In the genomic region with DNA sequence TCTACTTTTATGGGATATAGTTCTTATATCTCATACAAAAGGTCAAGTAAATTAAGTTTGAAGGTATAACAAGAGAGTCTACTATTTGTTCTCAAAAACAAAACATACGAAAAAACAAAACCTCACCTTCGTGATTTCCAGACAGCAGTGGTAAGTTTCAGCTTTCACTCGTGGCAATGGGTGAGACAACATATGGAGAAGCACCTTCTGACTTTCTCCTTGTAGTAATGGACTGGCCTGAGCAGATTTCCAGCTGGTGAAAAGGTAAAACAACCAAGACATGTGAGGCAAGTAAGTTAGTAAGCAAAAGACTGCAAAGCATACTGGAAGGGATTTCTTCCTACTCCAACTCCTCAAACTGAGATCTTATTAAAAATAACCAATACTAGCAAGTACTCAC, we compare ENCODE assay signal across 11 cellular contexts. TPM values are rescaled to one million over a fixed set of nuclear protein-coding genes. Genes with fewer than 3 reads are reported as not detected.
DNase-seq lines count a peak whose midpoint lies in the region; ATAC-seq and TF ChIP-seq lines count a peak whose summit lies in the region.
"Had no signal": no experiment of that assay in that cellular context is flagged by ENCODE, and none has a peak within 500 bp of the region (broad histone marks: within the 10 kb centered on the region; RNA-seq: fewer than 3 reads in every experiment).

No MANE protein-coding gene starts in this region.

- peaks cover 15% of the 10 kb centered on the region for H3K9me3 Mint-ChIP-seq in T-helper 2 cell treated with Interferon-gamma antibody and Interleukin-4, amounts not matched to agents 5 μg/mL and 100 μg/mL, for 36 hours

- H3K27me3 ChIP-seq in left ventricle myocardium inferior (ENCODE audit: low read depth), result no peaks in the 10 kb centered on the region

- no peak overlapping the region for H3K27ac ChIP-seq in left ventricle myocardium inferior (replicated peaks)

- CTCF ChIA-PET in GM10248 (lab: Yijun Ruan, JAX), result interaction anchor here (0.8 to 2.5 kb wide), 4 partner anchors 9 to 39 kb away, joined by 3 to 6 read pairs (median 3); no protein-coding TSS in a partner anchor

- ATAC-seq in GM21390 (IDR thresholded peaks at IDR 0.05; ENCODE audit: unreplicated experiment) (peak; percentile 79), HG03060 (IDR thresholded peaks at IDR 0.05; ENCODE audit: low read depth, unreplicated experiment) (peak; percentile 68)
- ATAC-seq: stimulated activated naive B cell treated with anti-CD40 and anti-IgM and Interleukin-4, amounts not matched to agents 10 μg/mL and 1 μg/mL and 100 μg/mL, for 72 hours had no signal

- TF ChIP-seq CTCF in GM10248 (IDR thresholded peaks at IDR 0.05; ENCODE audit: control extremely low read depth, extremely low read depth, low read depth, missing control alignments) (no peak), left ventricle myocardium inferior (IDR thresholded peaks at IDR 0.05; ENCODE audit: borderline replicate concordance) (no peak)

- H3K4me1 ChIP-seq in left ventricle myocardium inferior, result peaks cover 3% of the 10 kb centered on the region

- POLR2A ChIA-PET in GM10248 (lab: Yijun Ruan, JAX), result no interaction called here

- H3K9me3 ChIP-seq in left ventricle myocardium inferior (replicated peaks), result no peaks in the 10 kb centered on the region

- H3K27ac Mint-ChIP-seq in T-helper 2 cell treated with Interferon-gamma antibody and Interleukin-4, amounts not matched to agents 5 μg/mL and 100 μg/mL, for 36 hours, result no peak overlapping the region
- H3K27ac Mint-ChIP-seq: activated CD4-positive, alpha-beta memory T cell treated with anti-CD3 and anti-CD28 coated beads for 36 hours; activated naive CD4-positive, alpha-beta T cell treated with anti-CD3 and anti-CD28 coated beads, Interleukin-2, amount 10 ng/mL, durations not matched to agents 7 days and 5 days; stimulated activated naive B cell treated with anti-CD40 and anti-IgM and Interleukin-4, amounts not matched to agents 10 μg/mL and 1 μg/mL and 100 μg/mL, for 72 hours had no signal

- peak; percentile 21 for DNase-seq in GM10248 (ENCODE audit: extremely low spot score)
- peak; percentile 11 for DNase-seq in dermis blood vessel endothelial cell
- no peak for DNase-seq in T-helper 2 cell treated with Interferon-gamma antibody and Interleukin-4, amounts not matched to agents 5 μg/mL and 100 μg/mL, for 36 hours (ENCODE audit: low spot score)
- DNase-seq in effector CD8-positive, alpha-beta T cell (lab: John Stamatoyannopoulos, UW), result no peak
- no peak for DNase-seq in NCI-H1694 treated with DMSO at 0.1 percent for 48 hours (lab: John Stamatoyannopoulos, UW)
- no peak for DNase-seq in left ventricle myocardium inferior
- DNase-seq: activated CD4-positive, alpha-beta memory T cell treated with anti-CD3 and anti-CD28 coated beads for 36 hours; activated naive CD4-positive, alpha-beta T cell treated with anti-CD3 and anti-CD28 coated beads, Interleukin-2, amount 10 ng/mL, durations not matched to agents 7 days and 5 days; stimulated activated naive B cell treated with anti-CD40 and anti-IgM and Interleukin-4, amounts not matched to agents 10 μg/mL and 1 μg/mL and 100 μg/mL, for 72 hours had no signal

- peaks cover 42% of the 10 kb centered on the region for H3K36me3 ChIP-seq in left ventricle myocardium inferior

- no peak overlapping the region for H3K4me3 ChIP-seq in left ventricle myocardium inferior

- peaks cover 35% of the 10 kb centered on the region for H3K36me3 Mint-ChIP-seq in T-helper 2 cell treated with Interferon-gamma antibody and Interleukin-4, amounts not matched to agents 5 μg/mL and 100 μg/mL, for 36 hours (ENCODE audit: low read depth)

- no peaks in the 10 kb centered on the region for H3K27me3 Mint-ChIP-seq in T-helper 2 cell treated with Interferon-gamma antibody and Interleukin-4, amounts not matched to agents 5 μg/mL and 100 μg/mL, for 36 hours (ENCODE audit: low read depth)
- H3K27me3 Mint-ChIP-seq: activated CD4-positive, alpha-beta memory T cell treated with anti-CD3 and anti-CD28 coated beads for 36 hours; activated naive CD4-positive, alpha-beta T cell treated with anti-CD3 and anti-CD28 coated beads, Interleukin-2, amount 10 ng/mL, durations not matched to agents 7 days and 5 days; stimulated activated naive B cell treated with anti-CD40 and anti-IgM and Interleukin-4, amounts not matched to agents 10 μg/mL and 1 μg/mL and 100 μg/mL, for 72 hours had no signal

- intact Hi-C loops in left ventricle myocardium inferior (cut with micrococcal nuclease), result no loop called here

- H3K4me3 Mint-ChIP-seq in T-helper 2 cell treated with Interferon-gamma antibody and Interleukin-4, amounts not matched to agents 5 μg/mL and 100 μg/mL, for 36 hours, result no peak overlapping the region
- H3K4me3 Mint-ChIP-seq: activated CD4-positive, alpha-beta memory T cell treated with anti-CD3 and anti-CD28 coated beads for 36 hours; activated naive CD4-positive, alpha-beta T cell treated with anti-CD3 and anti-CD28 coated beads, Interleukin-2, amount 10 ng/mL, durations not matched to agents 7 days and 5 days; stimulated activated naive B cell treated with anti-CD40 and anti-IgM and Interleukin-4, amounts not matched to agents 10 μg/mL and 1 μg/mL and 100 μg/mL, for 72 hours had no signal

- peaks cover 9% of the 10 kb centered on the region for H3K4me1 Mint-ChIP-seq in T-helper 2 cell treated with Interferon-gamma antibody and Interleukin-4, amounts not matched to agents 5 μg/mL and 100 μg/mL, for 36 hours (ENCODE audit: low read depth)
- H3K4me1 Mint-ChIP-seq: activated naive CD4-positive, alpha-beta T cell treated with anti-CD3 and anti-CD28 coated beads, Interleukin-2, amount 10 ng/mL, durations not matched to agents 7 days and 5 days had no signal

RNA-seq across cellular contexts. Expression of a gene that starts 39.6 kb away (rescaled TPM):
- 13.1 and 23.9 TPM in 2 replicates for total RNA-seq in dermis blood vessel endothelial cell
- total RNA-seq in left ventricle myocardium inferior, result 10.6 TPM

Comparison
In these comparisons a context has a peak if more than half of its experiments do, and no peak if none do; other contexts are left out.
1. DNase-seq: peak in GM10248 (single experiment) and dermis blood vessel endothelial cell (single experiment); none in T-helper 2 cell treated with Interferon-gamma antibody and Interleukin-4, amounts not matched to agents 5 μg/mL and 100 μg/mL, for 36 hours (single experiment), effector CD8-positive, alpha-beta T cell (single experiment), NCI-H1694 treated with DMSO at 0.1 percent for 48 hours (single experiment) and left ventricle myocardium inferior (single experiment).